In genomic region chr7:63065684-63066083, GRCh38 we compare ENCODE assay signal across 29 cellular contexts.
"Had no signal": no experiment of that assay in that cellular context is flagged by ENCODE, and none has a peak within 500 bp of the region (broad histone marks: within the 10 kb centered on the region; RNA-seq: fewer than 3 reads in every experiment).

No MANE protein-coding gene starts in this region.

- H3K27me3 Mint-ChIP-seq: activated CD4-positive, alpha-beta memory T cell treated with anti-CD3 and anti-CD28 coated beads, Interleukin-2, amount 10 ng/mL, durations not matched to agents 7 days and 5 days; activated CD4-positive, alpha-beta T cell treated with anti-CD3 and anti-CD28 coated beads, Interleukin-2, amount 10 ng/mL, durations not matched to agents 7 days and 5 days; activated naive CD4-positive, alpha-beta T cell treated with anti-CD3 and anti-CD28 coated beads, Interleukin-2, amount 10 ng/mL, durations not matched to agents 7 days and 5 days; activated naive CD8-positive, alpha-beta T cell treated with anti-CD3 and anti-CD28 coated beads, Interleukin-2, amount 10 ng/mL, durations not matched to agents 7 days and 5 days; activated T-cell treated with anti-CD3 and anti-CD28 coated beads, Interleukin-2, amount 50 U/mL, for 24 hours; brain; central memory CD8-positive, alpha-beta T cell had no signal

- H3K36me3 ChIP-seq: ascending aorta, breast epithelium, cardiac muscle cell, gastrocnemius medialis had no signal

- H3K4me1 ChIP-seq: ascending aorta, breast epithelium, foreskin keratinocyte, gastrocnemius medialis had no signal

- H3K4me1 Mint-ChIP-seq: activated CD4-positive, alpha-beta memory T cell treated with anti-CD3 and anti-CD28 coated beads, Interleukin-2, amount 10 ng/mL, durations not matched to agents 7 days and 5 days; activated CD4-positive, alpha-beta T cell treated with anti-CD3 and anti-CD28 coated beads, Interleukin-2, amount 10 ng/mL, durations not matched to agents 7 days and 5 days; activated naive CD4-positive, alpha-beta T cell treated with anti-CD3 and anti-CD28 coated beads, Interleukin-2, amount 10 ng/mL, durations not matched to agents 7 days and 5 days; activated naive CD8-positive, alpha-beta T cell treated with anti-CD3 and anti-CD28 coated beads, Interleukin-2, amount 10 ng/mL, durations not matched to agents 7 days and 5 days; brain; central memory CD8-positive, alpha-beta T cell; WTC11 had no signal

- H3K9me3 ChIP-seq: ascending aorta, gastrocnemius medialis had no signal

- H3K27ac Mint-ChIP-seq: activated CD4-positive, alpha-beta memory T cell treated with anti-CD3 and anti-CD28 coated beads, Interleukin-2, amount 10 ng/mL, durations not matched to agents 7 days and 5 days; activated CD4-positive, alpha-beta T cell treated with anti-CD3 and anti-CD28 coated beads, Interleukin-2, amount 10 ng/mL, durations not matched to agents 7 days and 5 days; activated naive CD4-positive, alpha-beta T cell treated with anti-CD3 and anti-CD28 coated beads, Interleukin-2, amount 10 ng/mL, durations not matched to agents 7 days and 5 days; activated naive CD4-positive, alpha-beta T cell treated with anti-CD3 and anti-CD28 coated beads, Interleukin-2, amount 50 U/mL, for 72 hours; activated naive CD8-positive, alpha-beta T cell treated with anti-CD3 and anti-CD28 coated beads, Interleukin-2, amount 10 ng/mL, durations not matched to agents 7 days and 5 days; activated T-cell treated with anti-CD3 and anti-CD28 coated beads, Interleukin-2, amount 50 U/mL, for 24 hours; activated T-cell treated with anti-CD3 and anti-CD28 coated beads, Interleukin-2, amount 50 U/mL, for 72 hours; brain; WTC11 had no signal

- H3K36me3 Mint-ChIP-seq: activated naive CD4-positive, alpha-beta T cell treated with anti-CD3 and anti-CD28 coated beads, Interleukin-2, amount 10 ng/mL, durations not matched to agents 7 days and 5 days; activated naive CD8-positive, alpha-beta T cell treated with anti-CD3 and anti-CD28 coated beads, Interleukin-2, amount 10 ng/mL, durations not matched to agents 7 days and 5 days; brain had no signal

- H3K4me3 ChIP-seq: ascending aorta, breast epithelium, cardiac muscle cell, gastrocnemius medialis had no signal

- H3K27me3 ChIP-seq: ascending aorta, breast epithelium, cardiac muscle cell, foreskin keratinocyte, gastrocnemius medialis had no signal

- H3K27ac ChIP-seq: ascending aorta, breast epithelium, cardiac muscle cell, epithelial cell of prostate, foreskin keratinocyte, gastrocnemius medialis, VCaP had no signal

- DNase-seq: activated CD4-positive, alpha-beta memory T cell treated with anti-CD3 and anti-CD28 coated beads, Interleukin-2, amount 10 ng/mL, durations not matched to agents 7 days and 5 days; activated CD4-positive, alpha-beta T cell treated with anti-CD3 and anti-CD28 coated beads for 1 hour; activated CD4-positive, alpha-beta T cell treated with anti-CD3 and anti-CD28 coated beads for 4 hours; activated CD4-positive, alpha-beta T cell treated with anti-CD3 and anti-CD28 coated beads, Interleukin-2, amount 10 ng/mL, durations not matched to agents 7 days and 5 days; activated CD4-positive, alpha-beta T cell treated with anti-CD3 and anti-CD28 coated beads, Interleukin-2, amount 50 U/mL, for 4 hours; activated CD8-positive, alpha-beta memory T cell treated with anti-CD3 and anti-CD28 coated beads, Interleukin-2, amount 50 U/mL, for 48 hours; activated gamma-delta T cell; activated naive CD4-positive, alpha-beta T cell; activated naive CD4-positive, alpha-beta T cell treated with anti-CD3 and anti-CD28 coated beads, Interleukin-2, amount 10 ng/mL, durations not matched to agents 7 days and 5 days; activated naive CD8-positive, alpha-beta T cell treated with anti-CD3 and anti-CD28 coated beads, Interleukin-2, amount 10 ng/mL, durations not matched to agents 7 days and 5 days; activated T-cell treated with anti-CD3 and anti-CD28 coated beads for 4 hours; activated T-cell treated with anti-CD3 and anti-CD28 coated beads, Interleukin-2, amount 50 U/mL, for 24 hours; activated T-cell treated with anti-CD3 and anti-CD28 coated beads, Interleukin-2, amount 50 U/mL, for 72 hours; cortex of kidney; dermis blood vessel endothelial cell; effector CD8-positive, alpha-beta T cell; foreskin keratinocyte; gastrocnemius medialis; glutamatergic neuron; T-helper 2 cell had no signal

- ATAC-seq: activated naive CD4-positive, alpha-beta T cell treated with anti-CD3 and anti-CD28 coated beads, Interleukin-2, amount 50 U/mL, for 72 hours; activated T-cell treated with anti-CD3 and anti-CD28 coated beads, Interleukin-2, amount 50 U/mL, for 72 hours; foreskin keratinocyte; gastrocnemius medialis; WTC11 had no signal

- H3K4me3 Mint-ChIP-seq: activated CD4-positive, alpha-beta memory T cell treated with anti-CD3 and anti-CD28 coated beads, Interleukin-2, amount 10 ng/mL, durations not matched to agents 7 days and 5 days; activated CD4-positive, alpha-beta T cell treated with anti-CD3 and anti-CD28 coated beads, Interleukin-2, amount 10 ng/mL, durations not matched to agents 7 days and 5 days; activated naive CD4-positive, alpha-beta T cell treated with anti-CD3 and anti-CD28 coated beads, Interleukin-2, amount 10 ng/mL, durations not matched to agents 7 days and 5 days; activated naive CD8-positive, alpha-beta T cell treated with anti-CD3 and anti-CD28 coated beads, Interleukin-2, amount 10 ng/mL, durations not matched to agents 7 days and 5 days; activated T-cell treated with anti-CD3 and anti-CD28 coated beads, Interleukin-2, amount 50 U/mL, for 24 hours; activated T-cell treated with anti-CD3 and anti-CD28 coated beads, Interleukin-2, amount 50 U/mL, for 72 hours; brain; central memory CD8-positive, alpha-beta T cell; WTC11 had no signal
